In genomic region chrX:115957862-115958490, GRCh38 we compare ENCODE assay signal across 11 cellular contexts.
DNase-seq lines count a peak whose midpoint lies in the region; ATAC-seq and TF ChIP-seq lines count a peak whose summit lies in the region.
"Had no signal": no experiment of that assay in that cellular context is flagged by ENCODE, and none has a peak within 500 bp of the region (broad histone marks: within the 10 kb centered on the region; RNA-seq: fewer than 3 reads in every experiment).

No MANE protein-coding gene starts in this region.

- H3K4me3 ChIP-seq in PC-3 (ENCODE audit: low read length) = no peak overlapping the region
- no peak overlapping the region for H3K4me3 ChIP-seq in left lung

- H3K4me1 ChIP-seq in PC-3 (ENCODE audit: insufficient read depth, low read length) (peaks cover 14% of the 10 kb centered on the region; the same call in 1 of the 2 replicates), left lung (no peaks in the 10 kb centered on the region)

- no peaks in the 10 kb centered on the region for H3F3A ChIP-seq in PC-3 (ENCODE audit: low read length, unreplicated experiment)

- TF ChIP-seq CTCF in PC-3 (conservative IDR thresholded peaks at IDR 0.05; ENCODE audit: low read depth, low read length) (peak; percentile 57), left lung (IDR thresholded peaks at IDR 0.05) (no peak)

- H3K9ac ChIP-seq in PC-3 (ENCODE audit: low read length) = no peak overlapping the region

- peak overlapping the region; percentile 24 for H3K27ac ChIP-seq in PC-3 (ENCODE audit: low read length)
- no peak overlapping the region for H3K27ac ChIP-seq in left lung

- POLR2A ChIA-PET in PC-3 (lab: Charles Lee; ENCODE audit: unreplicated experiment) = no interaction called here

- H3K79me2 ChIP-seq in PC-3 (ENCODE audit: low read length) = no peaks in the 10 kb centered on the region

- no peaks in the 10 kb centered on the region for H3K27me3 ChIP-seq in PC-3 (ENCODE audit: low read length)
- peaks cover 0 to 8% of the 10 kb centered on the region in 2 donors for H3K27me3 ChIP-seq in left lung

- CTCF ChIA-PET in PC-3 (lab: Charles Lee) = no interaction called here

- BruUV-seq in PC-3 (replicated peaks; lab: Mats Ljungman, UMichigan) = no TSS peak

- in situ Hi-C loops in G401 (cut with HindIII; ENCODE audit: low sequenced_read_pairs) = no loop called here

- H3K36me3 ChIP-seq in PC-3 (ENCODE audit: low read depth, low read length) = no peaks in the 10 kb centered on the region
- no peaks in the 10 kb centered on the region for H3K36me3 ChIP-seq in left lung

- peak overlapping the region; percentile 47; the same call in 1 of the 2 replicates for H3K4me2 ChIP-seq in PC-3 (ENCODE audit: low read length)

- intact Hi-C loops in PC-3 (cut with micrococcal nuclease) (no loop called here), left lung (cut with DNase I) (no loop called here), left ventricle myocardium superior (cut with micrococcal nuclease) (no loop called here)

- no peaks in the 10 kb centered on the region for H3K9me3 ChIP-seq in PC-3 (ENCODE audit: low read length)
- no peaks in the 10 kb centered on the region for H3K9me3 ChIP-seq in left lung

- no peaks in the 10 kb centered on the region for H4K20me1 ChIP-seq in PC-3 (ENCODE audit: low read length)

- DNase-seq in G401 (ENCODE audit: low spot score) (peak; percentile 71), PC-3 (peak; percentile 62), left lung (no peak), left ventricle myocardium superior (no peak)
- no peak for DNase-seq in activated naive CD4-positive, alpha-beta T cell treated with Interleukin-2 at 50 U/mL for 16 hours
- no peak for DNase-seq in activated CD8-positive, alpha-beta memory T cell treated with anti-CD3 and anti-CD28 coated beads, Interleukin-2, amount 50 U/mL, for 4 hours
- DNase-seq: DND-41; natural killer cell; stimulated activated naive CD4-positive, alpha-beta T cell had no signal

- H3K9me2 ChIP-seq in PC-3 (replicated peaks; ENCODE audit: low read length) = no peaks in the 10 kb centered on the region

- peak overlapping the region; percentile 61 for H2AFZ ChIP-seq in PC-3 (ENCODE audit: low read length)

- ATAC-seq in HG03354 (IDR thresholded peaks at IDR 0.05; ENCODE audit: poor library complexity, severe bottlenecking, unreplicated experiment) (peak; percentile 43), PC-3 (peak; percentile 82), left lung (peak; percentile 19), GM18909 (IDR thresholded peaks at IDR 0.05; ENCODE audit: poor library complexity, unreplicated experiment) (no peak), left ventricle myocardium superior (no peak)
- ATAC-seq: natural killer cell had no signal

Comparison
In these comparisons a context has a peak if more than half of its experiments do, and no peak if none do; other contexts are left out.
1. DNase-seq: peak in G401 (single experiment) and PC-3 (single experiment); none in left lung (0 of 2), activated naive CD4-positive, alpha-beta T cell treated with Interleukin-2 at 50 U/mL for 16 hours (single experiment), activated CD8-positive, alpha-beta memory T cell treated with anti-CD3 and anti-CD28 coated beads, Interleukin-2, amount 50 U/mL, for 4 hours (single experiment) and left ventricle myocardium superior (single experiment).
2. ATAC-seq: peak in HG03354 (single experiment), PC-3 (single experiment) and left lung (single experiment); none in GM18909 (single experiment) and left ventricle myocardium superior (single experiment).